In genomic region chr6:28105286-28105685, GRCh38 we compare ENCODE assay signal across 8 cellular contexts. TPM values are rescaled to one million over a fixed set of nuclear protein-coding genes. Genes with fewer than 3 reads are reported as not detected.
DNase-seq lines count a peak whose midpoint lies in the region; ATAC-seq, FAIRE-seq and TF ChIP-seq lines count a peak whose summit lies in the region.

No MANE protein-coding gene starts in this region.

- TF ChIP-seq POLR2A in GM12891 (IDR thresholded peaks at IDR 0.05; ENCODE audit: low read depth, low read length) (no peak), NB4 (IDR thresholded peaks at IDR 0.05; ENCODE audit: extremely low read depth, insufficient read length) (no peak)

- FAIRE-seq in GM12891 (lab: Jason Lieb, UNC), result peak; percentile 75

- peak; percentile 15 for TF ChIP-seq CTCF in NB4 (IDR thresholded peaks at IDR 0.05; ENCODE audit: low read depth, low read length)

- ATAC-seq in GM19351 (IDR thresholded peaks at IDR 0.05; ENCODE audit: unreplicated experiment), result no peak
- no peak for ATAC-seq in GM18870 (IDR thresholded peaks at IDR 0.05; ENCODE audit: unreplicated experiment)

- DNase-seq in 8988T, result peak; percentile 16
- peak; percentile 6 for DNase-seq in GM12891 (ENCODE audit: insufficient read length, low spot score)
- peak; percentile 72 for DNase-seq in NB4 (ENCODE audit: low read depth)
- peak; percentile 23 for DNase-seq in iris pigment epithelial cell (ENCODE audit: low read depth)

- H3K4me3 ChIP-seq in NB4 (ENCODE audit: low read depth, low read length), result peak overlapping the region; percentile 73

- H3K27ac ChIP-seq in angular gyrus (ENCODE audit: low read depth, low read length), result peak overlapping the region; percentile 78
- peak overlapping the region; percentile 73 for H3K27ac ChIP-seq in temporal lobe (ENCODE audit: low read depth, low read length)

TF ChIP-seq in GM12891, 5 proteins besides CTCF, POLR2A, EP300 and RAD21:
- no peak for TF ChIP-seq TAF1 (IDR thresholded peaks at IDR 0.05; ENCODE audit: low read depth, low read length)
- peak; percentile 32; the same call in 1 of the 2 replicates for TF ChIP-seq SPI1 (IDR thresholded peaks at IDR 0.05; ENCODE audit: low read depth, low read length)
TF ChIP-seq in GM12891: peak in this region for 1.

RNA-seq across cellular contexts. Expression of gene ZSCAN16, which starts 19.1 kb away (rescaled TPM):
- 5.0 TPM for polyA plus RNA-seq in GM12891 (2012; ENCODE audit: low read depth, missing spikeins)
- 6.9 TPM for total RNA-seq in temporal lobe

RNA-seq across cellular contexts. Expression of gene ZNF165, which starts 24.9 kb away (rescaled TPM):
- polyA plus RNA-seq in GM12891 (2012; ENCODE audit: low read depth, missing spikeins), result 1.7 TPM
- total RNA-seq in temporal lobe, result 0.49 TPM

RNA-seq across cellular contexts. Expression of gene ZKSCAN8, which starts 36.4 kb away (rescaled TPM):
- 7.1 TPM for polyA plus RNA-seq in GM12891 (2012; ENCODE audit: low read depth, missing spikeins)
- total RNA-seq in temporal lobe, result 22.9 TPM

Comparison
In these comparisons a context has a peak if more than half of its experiments do, and no peak if none do; other contexts are left out.
1. DNase-seq: peak in every context shown above with its lines; median percentile 72 in NB4; 23 in iris pigment epithelial cell; 16 in 8988T; 6 in GM12891.